Comparison of ENCODE assay signal across 16 cellular contexts in the genomic region with DNA sequence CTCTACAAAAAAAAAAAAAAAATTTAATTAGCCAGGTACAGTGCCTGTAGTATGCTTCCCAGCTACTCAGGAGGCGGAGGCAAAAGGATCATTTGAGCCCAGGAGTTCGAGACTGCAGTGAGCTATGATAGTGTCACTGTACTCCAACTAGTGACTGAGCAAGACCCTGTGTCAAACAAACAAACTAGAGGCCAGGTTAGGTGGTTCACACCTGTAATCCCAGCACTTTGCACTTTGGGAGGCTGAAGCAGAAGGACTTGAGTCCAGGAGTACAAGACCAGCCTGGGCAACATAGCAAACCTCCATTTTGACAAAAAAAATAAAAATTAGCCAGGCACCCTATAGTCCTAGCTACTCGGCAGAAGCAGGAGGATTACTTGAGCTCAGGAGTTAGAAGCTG.
"Had no signal": no experiment of that assay in that cellular context is flagged by ENCODE, and none has a peak within 500 bp of the region (broad histone marks: within the 10 kb centered on the region; RNA-seq: fewer than 3 reads in every experiment).

No MANE protein-coding gene starts in this region.

- H3K9me3 ChIP-seq: colonic mucosa, heart left ventricle, left lung, right lobe of liver, testis, vagina had no signal

- H3K27me3 Mint-ChIP-seq: activated naive CD4-positive, alpha-beta T cell treated with anti-CD3 and anti-CD28 coated beads, Interleukin-2, amount 50 U/mL, for 24 hours; type B pancreatic cell had no signal

- H3K4me1 ChIP-seq: colonic mucosa had no signal

- H3K4me3 Mint-ChIP-seq: activated naive CD4-positive, alpha-beta T cell treated with anti-CD3 and anti-CD28 coated beads, Interleukin-2, amount 50 U/mL, for 24 hours; nephron progenitor cell; type B pancreatic cell had no signal

- DNase-seq: activated CD4-positive, alpha-beta T cell treated with anti-CD3 and anti-CD28 coated beads for 1 hour; activated gamma-delta T cell treated with Interleukin-2 at 50 U/mL for 16 hours; activated T-cell treated with anti-CD3 and anti-CD28 coated beads, Interleukin-2, amount 50 U/mL, for 1 hour; aorta; colonic mucosa; heart left ventricle; left lung; nephron progenitor cell; right lobe of liver; stimulated activated CD4-positive, alpha-beta T cell treated with anti-CD3 and anti-CD28 coated beads, Interleukin-1b, Interleukin-23, amount 100 ng/mL, for 48 hours; testis had no signal

- H3K27ac ChIP-seq: colonic mucosa, epithelial cell of prostate, left lung, skin epidermis, testis, vagina had no signal

- H3K27me3 ChIP-seq: colonic mucosa, heart left ventricle, left lung, right lobe of liver, testis, vagina had no signal

- H3K27ac Mint-ChIP-seq: activated naive CD4-positive, alpha-beta T cell treated with anti-CD3 and anti-CD28 coated beads, Interleukin-2, amount 50 U/mL, for 24 hours had no signal

- H3K4me3 ChIP-seq: colonic mucosa, heart left ventricle, left lung, right lobe of liver, skin epidermis, testis, vagina had no signal

- H3K9me3 Mint-ChIP-seq: activated naive CD4-positive, alpha-beta T cell treated with anti-CD3 and anti-CD28 coated beads, Interleukin-2, amount 50 U/mL, for 24 hours; nephron progenitor cell had no signal

- H3K36me3 ChIP-seq: colonic mucosa, left lung, vagina had no signal
